8 cellular contexts compared by ENCODE assay signal in the genomic region with DNA sequence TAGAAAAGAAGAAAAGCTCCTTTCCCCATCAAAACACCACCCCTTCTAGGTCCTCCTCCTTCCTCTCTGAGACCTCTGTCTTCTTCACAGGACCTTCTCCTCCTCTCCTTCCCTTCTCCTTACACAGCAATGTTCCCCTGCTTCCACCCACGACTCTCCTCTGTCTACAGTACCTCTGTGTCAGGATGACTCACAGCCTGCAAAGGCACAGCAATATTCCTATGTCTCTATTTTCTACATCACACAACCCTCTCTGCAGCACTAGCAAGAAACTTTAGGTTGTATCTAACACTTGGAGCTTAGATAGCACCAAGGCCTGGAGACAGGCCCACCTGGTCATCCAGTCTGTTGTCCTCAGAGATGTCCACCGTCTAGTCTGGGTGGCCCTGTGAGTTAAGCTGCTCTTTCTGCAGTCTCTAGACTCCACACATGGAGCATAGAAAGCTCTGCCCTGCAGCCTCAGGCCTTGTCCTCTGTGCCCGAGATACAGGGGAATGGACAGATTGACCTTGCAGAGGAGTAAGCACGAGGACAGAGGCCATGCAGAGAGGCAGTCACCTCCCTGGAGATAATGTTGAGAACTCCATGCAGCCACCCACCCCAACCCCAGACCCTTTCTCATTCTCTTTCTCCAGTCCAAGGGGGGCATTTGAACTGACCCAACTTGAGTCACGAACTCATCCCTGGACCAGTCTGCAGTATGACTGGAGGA.
DNase-seq lines count a peak whose midpoint lies in the region; ATAC-seq and TF ChIP-seq lines count a peak whose summit lies in the region.

No MANE protein-coding gene starts in this region.

- H3K36me3 ChIP-seq in upper lobe of left lung = peaks cover 0 to 7% (median 4%) of the 10 kb centered on the region in 4 donors

- H3K4me1 ChIP-seq in right cardiac atrium (ENCODE audit: control insufficient read depth, insufficient read depth, low read length) (peaks cover 8% of the 10 kb centered on the region), upper lobe of left lung (peaks cover 7 to 29% (median 17%) of the 10 kb centered on the region in 4 donors)

- H3K9me3 ChIP-seq in right cardiac atrium (ENCODE audit: control insufficient read depth, low read length) (no peaks in the 10 kb centered on the region), upper lobe of left lung (no peaks in the 10 kb centered on the region)

- H3K4me3 Mint-ChIP-seq in activated T-cell treated with anti-CD3 and anti-CD28 coated beads, Interleukin-2, amount 50 U/mL, for 4 hours = peak overlapping the region; percentile 49
- peak overlapping the region; percentile 67 for H3K4me3 Mint-ChIP-seq in activated T-helper 17 cell treated with anti-CD3 and anti-CD28 coated beads, Interleukin-2, amount 50 U/mL, for 72 hours

- H3K27ac Mint-ChIP-seq in activated T-helper 17 cell treated with anti-CD3 and anti-CD28 coated beads, Interleukin-2, amount 50 U/mL, for 72 hours = peak overlapping the region; percentile 83

- TF ChIP-seq POLR2A in upper lobe of left lung (IDR thresholded peaks at IDR 0.05) = no peak

- H3K27me3 Mint-ChIP-seq in activated T-cell treated with anti-CD3 and anti-CD28 coated beads, Interleukin-2, amount 50 U/mL, for 4 hours (ENCODE audit: low read depth) = no peaks in the 10 kb centered on the region
- no peaks in the 10 kb centered on the region for H3K27me3 Mint-ChIP-seq in activated T-helper 17 cell treated with anti-CD3 and anti-CD28 coated beads, Interleukin-2, amount 50 U/mL, for 72 hours

- intact Hi-C loops in right cardiac atrium (cut with DNase I) = loop anchor here in 2 of 4 donors (5.0 to 10.0 kb wide), 2 partner anchors 84 to 96 kb away; no protein-coding TSS in a partner anchor

- no peaks in the 10 kb centered on the region for H3K36me3 Mint-ChIP-seq in activated T-cell treated with anti-CD3 and anti-CD28 coated beads, Interleukin-2, amount 50 U/mL, for 4 hours (ENCODE audit: insufficient read depth)
- no peaks in the 10 kb centered on the region for H3K36me3 Mint-ChIP-seq in activated T-helper 17 cell treated with anti-CD3 and anti-CD28 coated beads, Interleukin-2, amount 50 U/mL, for 72 hours (ENCODE audit: low read depth)

- no peaks in the 10 kb centered on the region for H3K9me3 Mint-ChIP-seq in activated T-cell treated with anti-CD3 and anti-CD28 coated beads, Interleukin-2, amount 50 U/mL, for 4 hours
- no peaks in the 10 kb centered on the region for H3K9me3 Mint-ChIP-seq in activated T-helper 17 cell treated with anti-CD3 and anti-CD28 coated beads, Interleukin-2, amount 50 U/mL, for 72 hours

- TF ChIP-seq EP300 in upper lobe of left lung (IDR thresholded peaks at IDR 0.05) = no peak

- no peak for TF ChIP-seq CTCF in upper lobe of left lung (IDR thresholded peaks at IDR 0.05)

- WGBS in right cardiac atrium = 77% methylated on average over 5 of the region's 5 CpGs
- WGBS in upper lobe of left lung, 2 donors = 73 to 78% methylated on average over 5 of the region's 5 CpGs

- H3K27ac ChIP-seq in right cardiac atrium (ENCODE audit: low read length) (peak overlapping the region; percentile 43), upper lobe of left lung (peak overlapping the region in 3 of 4 donors; percentile 45 to 72 (median 56))

- H3K27me3 ChIP-seq in right cardiac atrium (ENCODE audit: control insufficient read depth, insufficient read depth) (no peaks in the 10 kb centered on the region), upper lobe of left lung (no peaks in the 10 kb centered on the region)

- H3K4me3 ChIP-seq in right cardiac atrium (ENCODE audit: low read length) = no peak overlapping the region
- H3K4me3 ChIP-seq in upper lobe of left lung = no peak overlapping the region

- no peak for DNase-seq in activated T-cell treated with anti-CD3 and anti-CD28 coated beads, Interleukin-2, amount 50 U/mL, for 4 hours
- no peak for DNase-seq in activated T-cell treated with anti-CD3 and anti-CD28 coated beads, Interleukin-2, amount 50 U/mL, for 1 hour
- no peak for DNase-seq in right cardiac atrium
- DNase-seq in upper lobe of left lung = no peak
- DNase-seq in activated CD4-positive, CD25-positive, alpha-beta regulatory T cell (lab: John Stamatoyannopoulos, UW) = no peak

- peaks cover 12% of the 10 kb centered on the region for H3K4me1 Mint-ChIP-seq in activated T-cell treated with anti-CD3 and anti-CD28 coated beads, Interleukin-2, amount 50 U/mL, for 4 hours (ENCODE audit: low read depth)
- peaks cover 7% of the 10 kb centered on the region for H3K4me1 Mint-ChIP-seq in activated T-helper 17 cell treated with anti-CD3 and anti-CD28 coated beads, Interleukin-2, amount 50 U/mL, for 72 hours

- peak; percentile 36 to 42 for ATAC-seq in activated T-cell treated with anti-CD3 and anti-CD28 coated beads, Interleukin-2, amount 50 U/mL, for 4 hours
- ATAC-seq in activated T-helper 17 cell treated with anti-CD3 and anti-CD28 coated beads, Interleukin-2, amount 50 U/mL, for 72 hours (replicated peaks) = peak; percentile 71
- ATAC-seq in right cardiac atrium (peak in 1 of 2 donors; percentile 4), upper lobe of left lung (ENCODE audit: low FRiP score in 2 of 2) (peak in 1 of 2 donors; percentile 52), GM19328 (IDR thresholded peaks at IDR 0.05; ENCODE audit: unreplicated experiment) (no peak), HG02884 (IDR thresholded peaks at IDR 0.05; ENCODE audit: unreplicated experiment) (no peak)

Comparison
In these comparisons a context has a peak if more than half of its experiments do, and no peak if none do; other contexts are left out.
1. ATAC-seq: peak in activated T-cell treated with anti-CD3 and anti-CD28 coated beads, Interleukin-2, amount 50 U/mL, for 4 hours (2 of 2) and activated T-helper 17 cell treated with anti-CD3 and anti-CD28 coated beads, Interleukin-2, amount 50 U/mL, for 72 hours (single experiment); none in GM19328 (single experiment) and HG02884 (single experiment).